9 cellular contexts compared by ENCODE assay signal in genomic region chr3:126287536-126288181, GRCh38.
DNase-seq lines count a peak whose midpoint lies in the region; ATAC-seq, FAIRE-seq and TF ChIP-seq lines count a peak whose summit lies in the region.
"Had no signal": no experiment of that assay in that cellular context is flagged by ENCODE, and none has a peak within 500 bp of the region (broad histone marks: within the 10 kb centered on the region; RNA-seq: fewer than 3 reads in every experiment).

No MANE protein-coding gene starts in this region.

- in situ Hi-C loops in ACHN (cut with HindIII; ENCODE audit: low pct_ligation_motif_present, low pct_unique_long_range_greater_than_20kb, low sequenced_read_pairs), result no loop called here

- no peaks in the 10 kb centered on the region for H3K36me3 ChIP-seq in MM.1S (replicated peaks; ENCODE audit: insufficient read depth, low read length)
- no peaks in the 10 kb centered on the region for H3K36me3 ChIP-seq in keratinocyte (ENCODE audit: control insufficient read depth in 2 of 2, extremely low read depth in 1 of 2, insufficient read depth in 2 of 2, low read length in 2 of 2)
- H3K36me3 ChIP-seq in smooth muscle cell (ENCODE audit: low read depth), result no peaks in the 10 kb centered on the region

- H4K20me1 ChIP-seq in MM.1S (ENCODE audit: insufficient read depth, low read length), result no peaks in the 10 kb centered on the region
- no peaks in the 10 kb centered on the region for H4K20me1 ChIP-seq in keratinocyte (ENCODE audit: control insufficient read depth, extremely low read depth, insufficient read depth, low read length)
- H4K20me1 ChIP-seq in smooth muscle cell (ENCODE audit: low read depth), result no peaks in the 10 kb centered on the region

- H3K27me3 ChIP-seq in MM.1S (replicated peaks; ENCODE audit: insufficient read depth, low read length) (no peaks in the 10 kb centered on the region), keratinocyte (ENCODE audit: control insufficient read depth, extremely low read depth, insufficient read depth, low read length) (no peaks in the 10 kb centered on the region), smooth muscle cell (ENCODE audit: low read depth) (peaks cover 21% of the 10 kb centered on the region)

- peak overlapping the region; percentile 44 for H2AFZ ChIP-seq in MM.1S (ENCODE audit: low read length)
- peak overlapping the region; percentile 92 for H2AFZ ChIP-seq in keratinocyte (ENCODE audit: control insufficient read depth, low read length)
- H2AFZ ChIP-seq in smooth muscle cell (ENCODE audit: low read depth), result peak overlapping the region; percentile 84

- H3K4me1 Mint-ChIP-seq in activated T-cell treated with anti-CD3 and anti-CD28 coated beads, Interleukin-2, amount 50 U/mL, for 4 hours (ENCODE audit: low read depth), result no peaks in the 10 kb centered on the region

- H3K4me2 ChIP-seq in MM.1S (ENCODE audit: low read depth, low read length), result peak overlapping the region; percentile 71; the same call in 1 of the 2 replicates
- H3K4me2 ChIP-seq in keratinocyte (ENCODE audit: control insufficient read depth, extremely low read depth, insufficient read depth, low read depth, low read length), result peak overlapping the region; percentile 86
- peak overlapping the region; percentile 89 for H3K4me2 ChIP-seq in smooth muscle cell

- no peaks in the 10 kb centered on the region for H3K9me3 Mint-ChIP-seq in activated T-cell treated with anti-CD3 and anti-CD28 coated beads, Interleukin-2, amount 50 U/mL, for 4 hours
- H3K9me3 Mint-ChIP-seq: activated B cell treated with CpG ODN at 0.5 μM for 24 hours had no signal

- H3K4me3 Mint-ChIP-seq in activated T-cell treated with anti-CD3 and anti-CD28 coated beads, Interleukin-2, amount 50 U/mL, for 4 hours, result no peak overlapping the region
- H3K4me3 Mint-ChIP-seq: activated B cell treated with CpG ODN at 0.5 μM for 24 hours had no signal

- no peaks in the 10 kb centered on the region for H3F3A ChIP-seq in MM.1S (ENCODE audit: insufficient read depth, low read length)
- H3F3A ChIP-seq in smooth muscle cell (ENCODE audit: low read depth), result no peaks in the 10 kb centered on the region

- no peaks in the 10 kb centered on the region for H3K9me1 ChIP-seq in keratinocyte (ENCODE audit: control insufficient read depth, extremely low read depth, insufficient read depth, low read length)

- H3K9me2 ChIP-seq in MM.1S (replicated peaks; ENCODE audit: insufficient read depth, low read length), result no peaks in the 10 kb centered on the region

- H3K4me3 ChIP-seq in MM.1S (ENCODE audit: low read length), result peak overlapping the region; percentile 48; the same call in 1 of the 2 replicates
- peak overlapping the region; percentile 33 to 60 (median 35) for H3K4me3 ChIP-seq in keratinocyte (ENCODE audit: control insufficient read depth in 2 of 3, extremely low read depth in 1 of 3, insufficient read depth in 2 of 3, low read depth in 1 of 3, low read length in 3 of 3)
- peak overlapping the region; percentile 51 for H3K4me3 ChIP-seq in smooth muscle cell

- H3K36me3 Mint-ChIP-seq in activated T-cell treated with anti-CD3 and anti-CD28 coated beads, Interleukin-2, amount 50 U/mL, for 4 hours (ENCODE audit: insufficient read depth), result no peaks in the 10 kb centered on the region

- 4% methylated on average over 37 of the region's 38 CpGs for WGBS in smooth muscle cell (ENCODE audit: low lambda C conversion rate)

- H3K27ac ChIP-seq in MM.1S (ENCODE audit: low read length) (no peak overlapping the region), keratinocyte (ENCODE audit: control insufficient read depth, insufficient read depth, low read length) (peak overlapping the region; percentile 26), smooth muscle cell (ENCODE audit: low read depth) (no peak overlapping the region)

- peak; percentile 57 for DNase-seq in ACHN
- DNase-seq in MM.1S, result peak; percentile 19
- DNase-seq in cerebellar cortex (ENCODE audit: low spot score), result peak; percentile 63
- no peak for DNase-seq in keratinocyte (ENCODE audit: low read depth, low spot score)
- DNase-seq in smooth muscle cell (lab: John Stamatoyannopoulos, UW; ENCODE audit: unreplicated experiment), result peak; percentile 27
- no peak for DNase-seq in activated CD4-positive, alpha-beta T cell treated with anti-CD3 and anti-CD28 coated beads, Interleukin-2, amount 50 U/mL, for 48 hours
- no peak for DNase-seq in activated T-cell treated with anti-CD3 and anti-CD28 coated beads, Interleukin-2, amount 50 U/mL, for 4 hours
- no peak for DNase-seq in activated CD4-positive, CD25-positive, alpha-beta regulatory T cell (lab: John Stamatoyannopoulos, UW)
- DNase-seq: activated B cell treated with CpG ODN at 0.5 μM for 24 hours had no signal

- H3K4me1 ChIP-seq in MM.1S (ENCODE audit: low read length), result no peaks in the 10 kb centered on the region
- H3K4me1 ChIP-seq in keratinocyte (ENCODE audit: control insufficient read depth, extremely low read depth, insufficient read depth, low read length), result peaks cover 23% of the 10 kb centered on the region
- H3K4me1 ChIP-seq in smooth muscle cell (ENCODE audit: low read depth), result peaks cover 8% of the 10 kb centered on the region

- no peak overlapping the region for H3K9ac ChIP-seq in MM.1S (ENCODE audit: low read length)
- H3K9ac ChIP-seq in keratinocyte (ENCODE audit: control insufficient read depth, extremely low read depth, insufficient read depth, low read length), result peak overlapping the region; percentile 63
- peak overlapping the region; percentile 42 for H3K9ac ChIP-seq in smooth muscle cell (ENCODE audit: low read depth)

- no peaks in the 10 kb centered on the region for H3K79me2 ChIP-seq in MM.1S (ENCODE audit: low read length)
- H3K79me2 ChIP-seq in keratinocyte (ENCODE audit: control insufficient read depth, insufficient read depth, low read length), result no peaks in the 10 kb centered on the region
- H3K79me2 ChIP-seq in smooth muscle cell (ENCODE audit: low read depth), result no peaks in the 10 kb centered on the region

- H3K9me3 ChIP-seq in MM.1S (replicated peaks; ENCODE audit: insufficient read depth, low read length) (no peaks in the 10 kb centered on the region), keratinocyte (ENCODE audit: control insufficient read depth, low read depth, low read length) (no peaks in the 10 kb centered on the region), smooth muscle cell (replicated peaks; ENCODE audit: low read depth) (no peaks in the 10 kb centered on the region)

- FAIRE-seq in keratinocyte (lab: Jason Lieb, UNC), result no peak

- ATAC-seq in activated T-cell treated with anti-CD3 and anti-CD28 coated beads, Interleukin-2, amount 50 U/mL, for 4 hours, result no peak

- no peak for TF ChIP-seq CTCF in MM.1S (IDR thresholded peaks at IDR 0.05; ENCODE audit: low read length)
- TF ChIP-seq CTCF in keratinocyte (optimal IDR thresholded peaks at IDR 0.05 in 1 of 3, IDR thresholded peaks at IDR 0.05 in 1 of 3, conservative IDR thresholded peaks at IDR 0.05 in 1 of 3; ENCODE audit: extremely low read depth in 1 of 3, insufficient read depth in 2 of 3, low read length in 3 of 3), result no peak
- TF ChIP-seq CTCF in smooth muscle cell (IDR thresholded peaks at IDR 0.05; ENCODE audit: borderline replicate concordance, insufficient read depth, poor library complexity, severe bottlenecking), result no peak

- dilution Hi-C loops in keratinocyte (cut with MboI; ENCODE audit: extremely low pct_ligation_motif_present, low sequenced_read_pairs), result no loop called here

- peaks cover 49% of the 10 kb centered on the region for H3K27me3 Mint-ChIP-seq in activated T-cell treated with anti-CD3 and anti-CD28 coated beads, Interleukin-2, amount 50 U/mL, for 4 hours (ENCODE audit: low read depth)

Comparison
In these comparisons a context has a peak if more than half of its experiments do, and no peak if none do; other contexts are left out.
1. DNase-seq: peak in ACHN (single experiment), MM.1S (single experiment), cerebellar cortex (single experiment) and smooth muscle cell (single experiment); none in keratinocyte (single experiment), activated CD4-positive, alpha-beta T cell treated with anti-CD3 and anti-CD28 coated beads, Interleukin-2, amount 50 U/mL, for 48 hours (0 of 2), activated T-cell treated with anti-CD3 and anti-CD28 coated beads, Interleukin-2, amount 50 U/mL, for 4 hours (single experiment) and activated CD4-positive, CD25-positive, alpha-beta regulatory T cell (0 of 4).
2. Peak in every context shown above with its lines, with median percentiles within 50 percentile points of each other: H2AFZ ChIP-seq, H3K4me2 ChIP-seq and H3K4me3 ChIP-seq.